ENCODE assay signal across 19 cellular contexts in the genomic region with DNA sequence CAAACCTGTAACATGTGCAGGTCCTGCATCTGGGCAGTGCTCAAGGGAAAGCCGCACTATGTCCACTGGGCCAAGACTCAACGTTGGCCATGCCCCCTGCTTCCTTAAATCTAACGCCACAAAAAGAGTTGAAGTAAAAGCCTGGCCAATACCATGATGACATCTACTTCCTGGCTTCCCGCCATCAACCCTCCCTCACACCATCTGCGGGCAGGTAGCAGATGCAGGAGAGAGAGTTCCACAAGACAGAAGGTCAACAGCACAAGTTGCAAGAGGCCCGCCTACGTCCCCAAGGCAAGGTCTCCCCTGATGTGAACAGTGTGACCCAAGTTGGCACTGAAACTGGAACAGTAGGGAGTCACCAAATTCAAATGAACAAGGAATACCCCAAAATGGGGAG. TPM values are rescaled to one million over a fixed set of nuclear protein-coding genes. Genes with fewer than 3 reads are reported as not detected.
"Had no signal": no experiment of that assay in that cellular context is flagged by ENCODE, and none has a peak within 500 bp of the region (broad histone marks: within the 10 kb centered on the region; RNA-seq: fewer than 3 reads in every experiment).

No MANE protein-coding gene starts in this region.

- H3K9me3 ChIP-seq: gastroesophageal sphincter, heart left ventricle, left lung, tibial artery had no signal

- H3K4me3 ChIP-seq: gastroesophageal sphincter, heart left ventricle, left lung, tibial artery had no signal

- ATAC-seq: esophagus mucosa, gastroesophageal sphincter, heart left ventricle, left lung had no signal

- H3K27ac ChIP-seq: brain microvascular endothelial cell, gastroesophageal sphincter, heart left ventricle, left lung, tibial artery, VCaP had no signal

- DNase-seq: activated CD4-positive, alpha-beta T cell treated with anti-CD3 and anti-CD28 coated beads, Interleukin-2, amount 50 U/mL, for 48 hours; amygdala; brain microvascular endothelial cell; cortex of kidney; heart left ventricle; kidney; left lung; occipital lobe; stimulated activated CD4-positive, alpha-beta T cell treated with anti-CD3 and anti-CD28 coated beads, Interleukin-12 subunit alpha, Interleukin-12 subunit beta, amount 100 ng/mL, for 4 hours; stimulated activated naive CD4-positive, alpha-beta T cell; tibial artery had no signal

- H3K9me3 Mint-ChIP-seq: activated naive CD4-positive, alpha-beta T cell treated with anti-CD3 and anti-CD28 coated beads, Interleukin-2, amount 50 U/mL, for 24 hours; central memory CD8-positive, alpha-beta T cell had no signal

- H3K4me1 ChIP-seq: gastroesophageal sphincter, heart left ventricle, tibial artery had no signal

- H3K27me3 ChIP-seq: brain microvascular endothelial cell, gastroesophageal sphincter, heart left ventricle, left lung, tibial artery had no signal

RNA-seq across cellular contexts. Expression of a gene that starts 48.4 kb away (rescaled TPM):
- total RNA-seq: esophagus mucosa, left lung, mononuclear cell, posterior vena cava, urinary bladder had no signal

RNA-seq across cellular contexts. Expression of a gene that starts 48.5 kb away (rescaled TPM):
- total RNA-seq: esophagus mucosa, gastroesophageal sphincter, heart left ventricle, kidney, left lung, mononuclear cell, posterior vena cava, urinary bladder had no signal
